Comparison of ENCODE assay signal across 33 cellular contexts in genomic region chr15:65021475-65021874, GRCh38. TPM values are rescaled to one million over a fixed set of nuclear protein-coding genes. Genes with fewer than 3 reads are reported as not detected.
"Had no signal": no experiment of that assay in that cellular context is flagged by ENCODE, and none has a peak within 500 bp of the region (broad histone marks: within the 10 kb centered on the region; RNA-seq: fewer than 3 reads in every experiment).

No MANE protein-coding gene starts in this region.

- H3K9me3 Mint-ChIP-seq: stimulated activated effector memory CD8-positive, alpha-beta T cell treated with anti-CD3 and anti-CD28 coated beads, Interleukin-12 subunit alpha, Interleukin-12 subunit beta, amount 100 ng/mL, for 72 hours; stimulated activated memory B cell treated with anti-CD40 and anti-IgM and Interleukin-4, amounts not matched to agents 10 μg/mL and 1 μg/mL and 100 μg/mL, for 72 hours; stimulated activated naive B cell treated with anti-CD40 and anti-IgM and Interleukin-4, amounts not matched to agents 10 μg/mL and 1 μg/mL and 100 μg/mL, for 72 hours; stimulated activated naive CD8-positive, alpha-beta T cell treated with anti-CD3 and anti-CD28 coated beads, Interleukin-15, amount 100 ng/mL, for 72 hours; stimulated activated naive CD8-positive, alpha-beta T cell treated with anti-CD3 and anti-CD28 coated beads, Interleukin-15, Interleukin-2, amounts not matched to agents 100 ng/mL and 50 ng/mL, for 24 hours; type B pancreatic cell had no signal

- H3K4me1 Mint-ChIP-seq: stimulated activated effector memory CD8-positive, alpha-beta T cell treated with anti-CD3 and anti-CD28 coated beads, Interleukin-12 subunit alpha, Interleukin-12 subunit beta, amount 100 ng/mL, for 72 hours; stimulated activated memory B cell treated with anti-CD40 and anti-IgM and Interleukin-4, amounts not matched to agents 10 μg/mL and 1 μg/mL and 100 μg/mL, for 72 hours; stimulated activated naive B cell treated with anti-CD40 and anti-IgM and Interleukin-4, amounts not matched to agents 10 μg/mL and 1 μg/mL and 100 μg/mL, for 72 hours had no signal

- H3K4me3 Mint-ChIP-seq: stimulated activated effector memory CD8-positive, alpha-beta T cell treated with anti-CD3 and anti-CD28 coated beads, Interleukin-12 subunit alpha, Interleukin-12 subunit beta, amount 100 ng/mL, for 72 hours; stimulated activated memory B cell treated with anti-CD40 and anti-IgM and Interleukin-4, amounts not matched to agents 10 μg/mL and 1 μg/mL and 100 μg/mL, for 72 hours; stimulated activated naive B cell treated with anti-CD40 and anti-IgM and Interleukin-4, amounts not matched to agents 10 μg/mL and 1 μg/mL and 100 μg/mL, for 72 hours; stimulated activated naive CD8-positive, alpha-beta T cell treated with anti-CD3 and anti-CD28 coated beads, Interleukin-15, amount 100 ng/mL, for 72 hours; stimulated activated naive CD8-positive, alpha-beta T cell treated with anti-CD3 and anti-CD28 coated beads, Interleukin-15, Interleukin-2, amounts not matched to agents 100 ng/mL and 50 ng/mL, for 24 hours; type B pancreatic cell had no signal

- H3K27me3 Mint-ChIP-seq: stimulated activated memory B cell treated with anti-CD40 and anti-IgM and Interleukin-4, amounts not matched to agents 10 μg/mL and 1 μg/mL and 100 μg/mL, for 72 hours; stimulated activated naive B cell treated with anti-CD40 and anti-IgM and Interleukin-4, amounts not matched to agents 10 μg/mL and 1 μg/mL and 100 μg/mL, for 72 hours; stimulated activated naive CD8-positive, alpha-beta T cell treated with anti-CD3 and anti-CD28 coated beads, Interleukin-15, amount 100 ng/mL, for 72 hours; stimulated activated naive CD8-positive, alpha-beta T cell treated with anti-CD3 and anti-CD28 coated beads, Interleukin-15, Interleukin-2, amounts not matched to agents 100 ng/mL and 50 ng/mL, for 24 hours; type B pancreatic cell had no signal

- H3K27ac Mint-ChIP-seq: stimulated activated effector memory CD8-positive, alpha-beta T cell treated with anti-CD3 and anti-CD28 coated beads, Interleukin-12 subunit alpha, Interleukin-12 subunit beta, amount 100 ng/mL, for 72 hours; stimulated activated memory B cell treated with anti-CD40 and anti-IgM and Interleukin-4, amounts not matched to agents 10 μg/mL and 1 μg/mL and 100 μg/mL, for 72 hours; stimulated activated naive B cell treated with anti-CD40 and anti-IgM and Interleukin-4, amounts not matched to agents 10 μg/mL and 1 μg/mL and 100 μg/mL, for 72 hours; stimulated activated naive CD8-positive, alpha-beta T cell treated with anti-CD3 and anti-CD28 coated beads, Interleukin-15, amount 100 ng/mL, for 72 hours; stimulated activated naive CD8-positive, alpha-beta T cell treated with anti-CD3 and anti-CD28 coated beads, Interleukin-15, Interleukin-2, amounts not matched to agents 100 ng/mL and 50 ng/mL, for 24 hours; type B pancreatic cell had no signal

- ATAC-seq: stimulated activated effector memory CD8-positive, alpha-beta T cell treated with anti-CD3 and anti-CD28 coated beads, Interleukin-12 subunit alpha, Interleukin-12 subunit beta, amount 100 ng/mL, for 72 hours; stimulated activated memory B cell treated with anti-CD40 and anti-IgM and Interleukin-4, amounts not matched to agents 10 μg/mL and 1 μg/mL and 100 μg/mL, for 72 hours; stimulated activated naive B cell treated with anti-CD40 and anti-IgM and Interleukin-4, amounts not matched to agents 10 μg/mL and 1 μg/mL and 100 μg/mL, for 72 hours; stimulated activated naive CD8-positive, alpha-beta T cell treated with anti-CD3 and anti-CD28 coated beads, Interleukin-15, amount 100 ng/mL, for 72 hours; stimulated activated naive CD8-positive, alpha-beta T cell treated with anti-CD3 and anti-CD28 coated beads, Interleukin-15, Interleukin-2, amounts not matched to agents 100 U/mL and 50 U/mL, for 24 hours; upper lobe of right lung had no signal

- FAIRE-seq: urothelium cell line had no signal

- H3K27ac ChIP-seq: stomach, suprapubic skin, testis, thoracic aorta, thyroid gland, tibial artery, tibial nerve, transverse colon, upper lobe of left lung, upper lobe of right lung, uterus, vagina had no signal

- H3K27me3 ChIP-seq: stomach, suprapubic skin, testis, thyroid gland, tibial artery, tibial nerve, transverse colon, upper lobe of left lung, upper lobe of right lung, uterus, vagina had no signal

- DNase-seq: stimulated activated CD4-positive, alpha-beta T cell treated with anti-CD3 and anti-CD28 coated beads, Interleukin-2, amount 100 ng/mL, for 48 hours; stimulated activated CD4-positive, alpha-beta T cell treated with anti-CD3 and anti-CD28 coated beads, Interleukin-4, amount 100 ng/mL, for 1 hour; stimulated activated CD4-positive, alpha-beta T cell treated with anti-CD3 and anti-CD28 coated beads, Interleukin-4, amount 100 ng/mL, for 24 hours; stimulated activated CD4-positive, alpha-beta T cell treated with anti-CD3 and anti-CD28 coated beads, Interleukin-4, amount 100 ng/mL, for 4 hours; stimulated activated CD8-positive, alpha-beta memory T cell treated with anti-CD3 and anti-CD28 coated beads, Interleukin-4, amount 100 ng/mL, for 48 hours; stimulated activated naive B cell treated with anti-CD40 and anti-IgM and Interleukin-4, amounts not matched to agents 10 μg/mL and 1 μg/mL and 100 μg/mL, for 72 hours; stimulated activated naive CD4-positive, alpha-beta T cell; stimulated activated naive CD4-positive, alpha-beta T cell treated with Interleukin-2 at 50 U/mL for 16 hours; stimulated activated naive CD8-positive, alpha-beta T cell treated with anti-CD3 and anti-CD28 coated beads, Interleukin-15, amount 100 ng/mL, for 72 hours; stimulated activated naive CD8-positive, alpha-beta T cell treated with anti-CD3 and anti-CD28 coated beads, Interleukin-15, Interleukin-2, amounts not matched to agents 100 U/mL and 50 U/mL, for 24 hours; stomach; substantia nigra; testis; thyroid gland; tibial artery; transverse colon; trophoblast cell; upper lobe of left lung; upper lobe of right lung; uterus had no signal

- H3K36me3 ChIP-seq: uterus had no signal

- H3K4me1 ChIP-seq: suprapubic skin, testis, thyroid gland, tibial nerve, transverse colon, upper lobe of left lung, upper lobe of right lung, uterus, vagina had no signal

- H3K9me3 ChIP-seq: stomach, suprapubic skin, testis, thoracic aorta, thyroid gland, tibial artery, tibial nerve, transverse colon, upper lobe of left lung, upper lobe of right lung, uterus, vagina had no signal

- H3K4me3 ChIP-seq: stomach, suprapubic skin, testis, thoracic aorta, thyroid gland, tibial artery, tibial nerve, transverse colon, upper lobe of left lung, upper lobe of right lung, uterus, vagina had no signal

RNA-seq across cellular contexts. Expression of gene SLC51B, which starts 23.7 kb away (rescaled TPM):
- total RNA-seq: subcutaneous adipose tissue, temporal lobe, thoracic aorta, thyroid gland, ureter, urinary bladder, uterus, vagina had no signal

RNA-seq across cellular contexts. Expression of gene KBTBD13, which starts 55.1 kb away (rescaled TPM):
- total RNA-seq: subcutaneous adipose tissue, suprapubic skin, temporal lobe, thyroid gland, tibial nerve, transverse colon, upper lobe of left lung, upper lobe of right lung, vagina had no signal
- polyA plus RNA-seq: stomach had no signal
